ENCODE assay signal across 1 cellular context in the genomic region with DNA sequence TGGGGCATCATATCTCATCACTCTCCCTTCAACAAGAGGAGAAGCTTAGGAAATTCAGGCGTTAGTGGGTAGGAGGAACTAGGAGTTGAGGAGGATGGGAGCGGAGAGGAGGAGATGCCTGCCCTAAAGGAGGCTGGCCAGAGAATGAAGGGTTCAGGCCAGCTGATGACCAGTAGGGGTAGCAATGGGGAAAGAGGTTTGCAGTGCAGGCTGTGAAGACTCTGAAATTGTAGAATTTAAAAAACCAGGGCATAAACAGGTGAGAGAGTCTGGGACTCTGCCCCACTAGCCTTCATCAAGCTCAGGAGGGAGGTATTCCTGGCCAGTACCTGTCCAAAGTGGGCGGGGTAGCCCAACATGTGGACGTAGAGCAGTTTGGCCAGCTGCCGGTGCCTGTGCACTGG.
TF ChIP-seq lines count a peak whose summit lies in the region.

No MANE protein-coding gene starts in this region.

TF ChIP-seq in H1, 55 proteins besides CTCF, POLR2A, EP300 and RAD21:
- TF ChIP-seq ZNF274 (IDR thresholded peaks at IDR 0.05; ENCODE audit: borderline replicate concordance, extremely low read depth, low read length) (no peak), HDAC6 (IDR thresholded peaks at IDR 0.05; ENCODE audit: low read depth, low read length) (no peak), POU5F1 (IDR thresholded peaks at IDR 0.05; ENCODE audit: low read depth, low read length) (no peak)
TF ChIP-seq in H1: peak in this region for 0.
